ENCODE assay signal across 10 cellular contexts in genomic region chr19:18488403-18488723, GRCh38. TPM values are rescaled to one million over a fixed set of nuclear protein-coding genes. Genes with fewer than 3 reads are reported as not detected.
DNase-seq lines count a peak whose midpoint lies in the region; ATAC-seq and TF ChIP-seq lines count a peak whose summit lies in the region.
"Had no signal": no experiment of that assay in that cellular context is flagged by ENCODE, and none has a peak within 500 bp of the region (broad histone marks: within the 10 kb centered on the region; RNA-seq: fewer than 3 reads in every experiment).

No MANE protein-coding gene starts in this region.

- peak overlapping the region; percentile 56 for H3K27ac Mint-ChIP-seq in HFFc6
- peak overlapping the region; percentile 74 for H3K27ac Mint-ChIP-seq in dendritic cell treated with granulocyte-macrophage colony-stimulating factor and Interleukin-4, amounts not matched to agents 40 ng/mL and 50 ng/mL, for 4 days
- H3K27ac Mint-ChIP-seq: T-helper 1 cell treated with Interleukin-12 subunit alpha and Interleukin-12 subunit beta and Interleukin-4 antibody, amounts not matched to agents 30 μg/mL and 1 μg/mL, for 36 hours had no signal

- ATAC-seq in right lobe of liver (peak; percentile 25 to 48 (median 28)), GM19467 (IDR thresholded peaks at IDR 0.05; ENCODE audit: unreplicated experiment) (no peak), GM21390 (IDR thresholded peaks at IDR 0.05; ENCODE audit: unreplicated experiment) (no peak)

- no peaks in the 10 kb centered on the region for H3K9me3 Mint-ChIP-seq in HFFc6
- no peaks in the 10 kb centered on the region for H3K9me3 Mint-ChIP-seq in dendritic cell treated with granulocyte-macrophage colony-stimulating factor and Interleukin-4, amounts not matched to agents 40 ng/mL and 50 ng/mL, for 4 days
- H3K9me3 Mint-ChIP-seq: T-helper 1 cell treated with Interleukin-12 subunit alpha and Interleukin-12 subunit beta and Interleukin-4 antibody, amounts not matched to agents 30 μg/mL and 1 μg/mL, for 36 hours had no signal

- H3K9me3 ChIP-seq in right lobe of liver (no peaks in the 10 kb centered on the region), tibial artery (no peaks in the 10 kb centered on the region)
- H3K9me3 ChIP-seq: HAP-1 had no signal

- no peaks in the 10 kb centered on the region for H3K27me3 ChIP-seq in right lobe of liver
- H3K27me3 ChIP-seq in tibial artery: no peaks in the 10 kb centered on the region

- peaks cover 38% of the 10 kb centered on the region for H3K4me1 Mint-ChIP-seq in HFFc6 (ENCODE audit: low read depth)
- H3K4me1 Mint-ChIP-seq in dendritic cell treated with granulocyte-macrophage colony-stimulating factor and Interleukin-4, amounts not matched to agents 40 ng/mL and 50 ng/mL, for 4 days (ENCODE audit: low read depth): peaks cover 92% of the 10 kb centered on the region

- DNase-seq in AG09319 (ENCODE audit: extremely low read depth, low read depth) (no peak), HFFc6 (no peak), right lobe of liver (no peak), tibial artery (no peak), NCI-H146 treated with DMSO at 0.1 percent for 48 hours (lab: John Stamatoyannopoulos, UW; ENCODE audit: unreplicated experiment) (no peak)

- no peak overlapping the region for H3K4me3 Mint-ChIP-seq in HFFc6
- H3K4me3 Mint-ChIP-seq in dendritic cell treated with granulocyte-macrophage colony-stimulating factor and Interleukin-4, amounts not matched to agents 40 ng/mL and 50 ng/mL, for 4 days: no peak overlapping the region
- H3K4me3 Mint-ChIP-seq: T-helper 1 cell treated with Interleukin-12 subunit alpha and Interleukin-12 subunit beta and Interleukin-4 antibody, amounts not matched to agents 30 μg/mL and 1 μg/mL, for 36 hours had no signal

- H3K36me3 Mint-ChIP-seq in HFFc6 (ENCODE audit: low read depth): no peaks in the 10 kb centered on the region; the same call in 1 of the 2 replicates
- H3K36me3 Mint-ChIP-seq in dendritic cell treated with granulocyte-macrophage colony-stimulating factor and Interleukin-4, amounts not matched to agents 40 ng/mL and 50 ng/mL, for 4 days (ENCODE audit: low read depth): peaks cover 64% of the 10 kb centered on the region

- TF ChIP-seq POLR2A in right lobe of liver (IDR thresholded peaks at IDR 0.05): no peak

- TF ChIP-seq CTCF in AG09319 (IDR thresholded peaks at IDR 0.05; ENCODE audit: low read depth, low read length): peak; percentile 26
- peak; percentile 61 for TF ChIP-seq CTCF in HFFc6 (IDR thresholded peaks at IDR 0.05)
- peak in 2 of 4 donors; percentile 26 to 40 for TF ChIP-seq CTCF in right lobe of liver (IDR thresholded peaks at IDR 0.05)
- no peak for TF ChIP-seq CTCF in tibial artery (IDR thresholded peaks at IDR 0.05)

- WGBS in right lobe of liver (ENCODE audit: insufficient coverage, low coverage, low lambda C conversion rate, missing lambda C conversion rate): 60% methylated on average over 1 of the region's 6 CpGs

- H3K27ac ChIP-seq in right lobe of liver: peak overlapping the region in 2 of 3 donors; percentile 73 to 75
- H3K27ac ChIP-seq in tibial artery: no peak overlapping the region

- H3K36me3 ChIP-seq in right lobe of liver: no peaks in the 10 kb centered on the region
- H3K36me3 ChIP-seq in tibial artery: no peaks in the 10 kb centered on the region
- H3K36me3 ChIP-seq: HAP-1 had no signal

- intact Hi-C loops in dendritic cell treated with granulocyte-macrophage colony-stimulating factor and Interleukin-4, amounts not matched to agents 40 ng/mL and 50 ng/mL, for 4 days (cut with micrococcal nuclease): loop anchor here (5.0 kb wide), 1 partner anchor 34 kb away; the partner anchor contains the start of gene ELL
- intact Hi-C loops in right lobe of liver (cut with DNase I): no loop called here
- intact Hi-C loops in tibial artery (cut with DNase I; ENCODE audit: low total_unique reads): no loop called here

- H3K4me3 ChIP-seq in right lobe of liver: no peak overlapping the region
- H3K4me3 ChIP-seq in tibial artery: no peak overlapping the region
- H3K4me3 ChIP-seq: HAP-1 had no signal

- H3K4me1 ChIP-seq in right lobe of liver (peaks cover 4 to 36% (median 18%) of the 10 kb centered on the region in 4 donors), tibial artery (peaks cover 0 to 77% (median 49%) of the 10 kb centered on the region in 4 donors)
- H3K4me1 ChIP-seq: HAP-1 had no signal

- peaks cover 1% of the 10 kb centered on the region for H3K27me3 Mint-ChIP-seq in HFFc6 (ENCODE audit: insufficient read depth)
- H3K27me3 Mint-ChIP-seq in dendritic cell treated with granulocyte-macrophage colony-stimulating factor and Interleukin-4, amounts not matched to agents 40 ng/mL and 50 ng/mL, for 4 days: no peaks in the 10 kb centered on the region

RNA-seq across cellular contexts. Expression of gene ELL, which starts 33.5 kb away (rescaled TPM):
- total RNA-seq in HFFc6 (2021; fragmentation: NEBNext Ultra II Directional; extraction: Animal tissue kit (Norgen Biotek cat#: 25700)): 10 to 100 TPM; 15.7 to 17.8 (median 16.4) TPM
- 10 to 100 TPM in 2 of 6 experiments, 1 to 10 TPM in 4; 5.3 to 11.9 (median 8.6) TPM for total RNA-seq in right lobe of liver

RNA-seq across cellular contexts. Expression of gene ISYNA1, which starts 50.4 kb away (rescaled TPM):
- 1 to 10 TPM; 2.3 to 3.7 (median 3.2) TPM for total RNA-seq in HFFc6 (2021; fragmentation: NEBNext Ultra II Directional; extraction: Animal tissue kit (Norgen Biotek cat#: 25700))
- total RNA-seq in right lobe of liver: 1 to 10 TPM; 6.5 to 8.3 (median 7.8) TPM

RNA-seq across cellular contexts. Expression of gene FKBP8, which starts 55.0 kb away (rescaled TPM):
- 100 to 1,000 TPM; 229 to 284 (median 241) TPM for total RNA-seq in HFFc6 (2021; fragmentation: NEBNext Ultra II Directional; extraction: Animal tissue kit (Norgen Biotek cat#: 25700))
- total RNA-seq in right lobe of liver: 100 to 1,000 TPM in 3 of 6 experiments, 10 to 100 TPM in 3; 92.7 to 179 (median 118) TPM

Comparison
In these comparisons a context has a peak if more than half of its experiments do, and no peak if none do; other contexts are left out.
1. CTCF ChIP-seq: peak in AG09319 (single experiment) and HFFc6 (single experiment); none in tibial artery (0 of 2).
2. ATAC-seq: peak in right lobe of liver (4 of 4); none in GM19467 (single experiment) and GM21390 (single experiment).
3. H3K27ac ChIP-seq: peak in right lobe of liver (2 of 3); none in tibial artery (0 of 2).